ENCODE assay signal across 31 cellular contexts in the genomic region with DNA sequence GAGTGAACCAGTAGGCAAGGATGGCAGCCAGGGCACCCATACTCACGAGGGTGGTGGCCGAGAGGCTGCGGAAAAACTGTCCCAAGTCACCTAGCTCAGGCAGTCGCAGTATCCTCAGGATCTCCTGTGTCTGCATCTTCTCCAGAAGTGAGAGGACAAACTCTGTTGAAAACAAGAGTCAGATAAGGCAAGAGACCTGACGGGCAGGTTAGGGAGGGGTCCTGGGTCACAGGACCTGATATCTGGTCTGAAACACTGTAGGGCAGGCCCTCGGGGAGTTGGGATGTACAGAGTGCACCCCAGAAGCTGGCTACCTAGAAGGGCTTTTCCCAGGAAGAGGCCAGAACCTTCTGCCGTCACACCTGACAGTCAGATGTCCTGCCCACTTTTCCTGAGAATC. TPM values are rescaled to one million over a fixed set of nuclear protein-coding genes. Genes with fewer than 3 reads are reported as not detected.
"Had no signal": no experiment of that assay in that cellular context is flagged by ENCODE, and none has a peak within 500 bp of the region (broad histone marks: within the 10 kb centered on the region; RNA-seq: fewer than 3 reads in every experiment).

No MANE protein-coding gene starts in this region.

- H3K27me3 ChIP-seq: esophagus squamous epithelium, heart right ventricle, right atrium auricular region, sigmoid colon, tibial nerve, vagina had no signal

- H3K9ac ChIP-seq: parathyroid adenoma had no signal

- H2AFZ ChIP-seq: parathyroid adenoma had no signal

- H3K4me3 ChIP-seq: esophagus squamous epithelium, heart right ventricle, lung, mucosa of descending colon, prostate gland, right atrium auricular region, sigmoid colon, thoracic aorta, tibial nerve, vagina had no signal

- H3K36me3 ChIP-seq: esophagus squamous epithelium, heart right ventricle, prostate gland, right atrium auricular region, sigmoid colon, thoracic aorta, tibial nerve, vagina had no signal

- H3K27me3 Mint-ChIP-seq: effector memory CD8-positive, alpha-beta T cell; natural killer cell treated with Interleukin-12 subunit alpha and Interleukin-12 subunit beta and Interleukin-15 and Interleukin-18, amount 100 ng/mL, for 72 hours had no signal

- H3K9me3 ChIP-seq: esophagus squamous epithelium, heart right ventricle, mucosa of descending colon, prostate gland, right atrium auricular region, sigmoid colon, thoracic aorta, tibial nerve, vagina had no signal

- H3K36me3 Mint-ChIP-seq: memory B cell; mesothelial cell of epicardium; naive B cell; natural killer cell treated with Interleukin-12 subunit alpha and Interleukin-12 subunit beta and Interleukin-15 and Interleukin-18, amount 100 ng/mL, for 72 hours; stimulated activated memory B cell treated with anti-CD40 and anti-IgM and Interleukin-4, amounts not matched to agents 10 μg/mL and 1 μg/mL and 100 μg/mL, for 72 hours had no signal

- ATAC-seq: effector memory CD8-positive, alpha-beta T cell; heart right ventricle; left ventricle myocardium superior; mucosa of descending colon; natural killer cell treated with Interleukin-12 subunit alpha and Interleukin-12 subunit beta and Interleukin-15 and Interleukin-18, amount 100 ng/mL, for 72 hours; stimulated activated naive CD8-positive, alpha-beta T cell treated with anti-CD3 and anti-CD28 coated beads, Interleukin-15, Interleukin-2, amounts not matched to agents 100 U/mL and 50 U/mL, for 24 hours had no signal

- H3K4me3 Mint-ChIP-seq: effector memory CD8-positive, alpha-beta T cell; memory B cell; mesothelial cell of epicardium; naive B cell; natural killer cell treated with Interleukin-12 subunit alpha and Interleukin-12 subunit beta and Interleukin-15 and Interleukin-18, amount 100 ng/mL, for 72 hours; neural crest cell; stimulated activated memory B cell treated with anti-CD40 and anti-IgM and Interleukin-4, amounts not matched to agents 10 μg/mL and 1 μg/mL and 100 μg/mL, for 72 hours had no signal

- DNase-seq: cortex of kidney; effector memory CD8-positive, alpha-beta T cell; esophagus squamous epithelium; foreskin melanocyte; glutamatergic neuron; heart right ventricle; hippocampal formation; left ventricle myocardium superior; mucosa of descending colon; naive B cell; sigmoid colon; stimulated activated CD4-positive, alpha-beta T cell treated with anti-CD3 and anti-CD28 coated beads, Interleukin-4, amount 100 ng/mL, for 4 hours; stimulated activated naive CD8-positive, alpha-beta T cell treated with anti-CD3 and anti-CD28 coated beads, Interleukin-15, Interleukin-2, amounts not matched to agents 100 U/mL and 50 U/mL, for 24 hours; substantia nigra had no signal

- H3K4me1 Mint-ChIP-seq: memory B cell; mesothelial cell of epicardium; stimulated activated memory B cell treated with anti-CD40 and anti-IgM and Interleukin-4, amounts not matched to agents 10 μg/mL and 1 μg/mL and 100 μg/mL, for 72 hours had no signal

- FAIRE-seq: endometrium, islet of Langerhans had no signal

- H3K9me3 Mint-ChIP-seq: effector memory CD8-positive, alpha-beta T cell; memory B cell; mesothelial cell of epicardium; naive B cell; natural killer cell treated with Interleukin-12 subunit alpha and Interleukin-12 subunit beta and Interleukin-15 and Interleukin-18, amount 100 ng/mL, for 72 hours; neural crest cell; stimulated activated memory B cell treated with anti-CD40 and anti-IgM and Interleukin-4, amounts not matched to agents 10 μg/mL and 1 μg/mL and 100 μg/mL, for 72 hours had no signal

- H3K27ac ChIP-seq: esophagus squamous epithelium, heart right ventricle, parathyroid adenoma, prostate gland, right atrium auricular region, sigmoid colon, thoracic aorta, tibial nerve, vagina had no signal

- H3K27ac Mint-ChIP-seq: effector memory CD8-positive, alpha-beta T cell; memory B cell; mesothelial cell of epicardium; natural killer cell treated with Interleukin-12 subunit alpha and Interleukin-12 subunit beta and Interleukin-15 and Interleukin-18, amount 100 ng/mL, for 72 hours; stimulated activated memory B cell treated with anti-CD40 and anti-IgM and Interleukin-4, amounts not matched to agents 10 μg/mL and 1 μg/mL and 100 μg/mL, for 72 hours had no signal

- H3K4me1 ChIP-seq: esophagus squamous epithelium, heart right ventricle, prostate gland, right atrium auricular region, sigmoid colon, tibial nerve, vagina had no signal

RNA-seq across cellular contexts. Expression of a gene that starts 17.4 kb away (rescaled TPM):
- total RNA-seq: mesothelial cell of epicardium, osteoblast had no signal

RNA-seq across cellular contexts. Expression of a gene that starts 48.6 kb away (rescaled TPM):
- total RNA-seq: dermis microvascular lymphatic vessel endothelial cell; esophagus squamous epithelium; heart right ventricle; left ventricle myocardium superior; lung; mesothelial cell of epicardium; mucosa of descending colon; natural killer cell treated with Interleukin-12 subunit alpha and Interleukin-12 subunit beta and Interleukin-15 and Interleukin-18, amount 100 ng/mL, for 72 hours; neural crest cell; osteoblast; right atrium auricular region; sigmoid colon; thoracic aorta; tibial nerve; ureter; vagina had no signal
